18 cellular contexts compared by ENCODE assay signal in the genomic region with DNA sequence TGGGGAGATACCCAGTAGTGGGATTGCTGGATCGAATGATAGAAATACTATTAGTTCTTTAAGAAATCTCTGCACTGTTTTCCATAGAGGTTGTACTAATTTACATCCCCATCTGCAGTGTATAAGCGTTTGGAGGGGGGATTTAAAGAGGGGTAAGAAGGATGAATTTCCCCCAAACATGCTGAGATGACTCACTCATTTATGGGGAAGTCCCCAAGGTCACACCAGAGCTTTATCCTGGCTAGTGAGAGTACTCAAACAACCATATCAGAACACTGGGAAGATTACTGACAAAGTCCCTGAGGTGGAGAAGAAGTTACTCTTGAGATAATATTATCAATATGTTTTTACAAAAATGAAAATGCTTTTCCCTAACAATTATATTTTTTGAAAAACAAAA. TPM values are rescaled to one million over a fixed set of nuclear protein-coding genes. Genes with fewer than 3 reads are reported as not detected.
"Had no signal": no experiment of that assay in that cellular context is flagged by ENCODE, and none has a peak within 500 bp of the region (broad histone marks: within the 10 kb centered on the region; RNA-seq: fewer than 3 reads in every experiment).

No MANE protein-coding gene starts in this region.

- H3K4me3 Mint-ChIP-seq: activated B cell treated with CpG ODN at 0.5 μM for 24 hours; activated CD4-positive, alpha-beta T cell treated with anti-CD3 and anti-CD28 coated beads, Interleukin-2, amount 10 ng/mL, durations not matched to agents 24 days and 14 days; activated naive CD8-positive, alpha-beta T cell treated with anti-CD3 and anti-CD28 coated beads for 36 hours; activated T-cell treated with anti-CD3 and anti-CD28 coated beads, Interleukin-2, amount 50 U/mL, for 72 hours; naive thymus-derived CD8-positive, alpha-beta T cell; stimulated activated naive CD8-positive, alpha-beta T cell treated with anti-CD3 and anti-CD28 coated beads, Interleukin-15, amount 100 ng/mL, for 72 hours had no signal

- H3K36me3 Mint-ChIP-seq: activated naive CD8-positive, alpha-beta T cell treated with anti-CD3 and anti-CD28 coated beads for 36 hours; naive thymus-derived CD8-positive, alpha-beta T cell had no signal

- H3K4me1 Mint-ChIP-seq: activated B cell treated with CpG ODN at 0.5 μM for 24 hours; activated CD4-positive, alpha-beta T cell treated with anti-CD3 and anti-CD28 coated beads, Interleukin-2, amount 10 ng/mL, durations not matched to agents 24 days and 14 days; activated naive CD8-positive, alpha-beta T cell treated with anti-CD3 and anti-CD28 coated beads for 36 hours; naive thymus-derived CD8-positive, alpha-beta T cell; stimulated activated naive CD8-positive, alpha-beta T cell treated with anti-CD3 and anti-CD28 coated beads, Interleukin-15, amount 100 ng/mL, for 72 hours had no signal

- H3K9me3 Mint-ChIP-seq: activated B cell treated with CpG ODN at 0.5 μM for 24 hours; activated CD4-positive, alpha-beta T cell treated with anti-CD3 and anti-CD28 coated beads, Interleukin-2, amount 10 ng/mL, durations not matched to agents 24 days and 14 days; activated T-cell treated with anti-CD3 and anti-CD28 coated beads, Interleukin-2, amount 50 U/mL, for 72 hours had no signal

- H3K27ac Mint-ChIP-seq: activated B cell treated with CpG ODN at 0.5 μM for 24 hours; activated CD4-positive, alpha-beta T cell treated with anti-CD3 and anti-CD28 coated beads, Interleukin-2, amount 10 ng/mL, durations not matched to agents 24 days and 14 days; activated naive CD8-positive, alpha-beta T cell treated with anti-CD3 and anti-CD28 coated beads for 36 hours; activated T-cell treated with anti-CD3 and anti-CD28 coated beads, Interleukin-2, amount 50 U/mL, for 72 hours; naive thymus-derived CD8-positive, alpha-beta T cell; stimulated activated naive CD8-positive, alpha-beta T cell treated with anti-CD3 and anti-CD28 coated beads, Interleukin-15, amount 100 ng/mL, for 72 hours had no signal

- ATAC-seq: activated T-cell treated with anti-CD3 and anti-CD28 coated beads, Interleukin-2, amount 50 U/mL, for 72 hours; heart right ventricle; left lobe of liver; mucosa of descending colon; naive thymus-derived CD8-positive, alpha-beta T cell; stimulated activated naive CD8-positive, alpha-beta T cell treated with anti-CD3 and anti-CD28 coated beads, Interleukin-15, amount 100 ng/mL, for 72 hours; upper lobe of right lung had no signal

- DNase-seq: activated B cell treated with CpG ODN at 0.5 μM for 24 hours; activated CD4-positive, alpha-beta T cell treated with anti-CD3 and anti-CD28 coated beads, Interleukin-2, amount 10 ng/mL, durations not matched to agents 24 days and 14 days; activated gamma-delta T cell treated with Interleukin-2 at 50 U/mL for 16 hours; activated naive CD8-positive, alpha-beta T cell treated with anti-CD3 and anti-CD28 coated beads for 36 hours; activated T-cell treated with anti-CD3 and anti-CD28 coated beads, Interleukin-2, amount 50 U/mL, for 72 hours; brain microvascular endothelial cell; effector memory CD4-positive, alpha-beta T cell; heart right ventricle; islet precursor cell; mucosa of descending colon; naive thymus-derived CD8-positive, alpha-beta T cell; stimulated activated CD4-positive, alpha-beta T cell treated with anti-CD3 and anti-CD28 coated beads, Interleukin-15, amount 100 ng/mL, for 24 hours; stimulated activated CD4-positive, alpha-beta T cell treated with anti-CD3 and anti-CD28 coated beads, Interleukin-4, amount 100 ng/mL, for 24 hours; stimulated activated naive CD8-positive, alpha-beta T cell treated with anti-CD3 and anti-CD28 coated beads, Interleukin-15, amount 100 ng/mL, for 72 hours; testis; upper lobe of right lung had no signal

RNA-seq across cellular contexts. Expression of gene ROS1, which starts 44.0 kb away (rescaled TPM):
- total RNA-seq: activated B cell treated with CpG ODN at 0.5 μM for 24 hours; activated CD4-positive, alpha-beta T cell treated with anti-CD3 and anti-CD28 coated beads, Interleukin-2, amount 10 ng/mL, durations not matched to agents 24 days and 14 days; activated naive CD8-positive, alpha-beta T cell treated with anti-CD3 and anti-CD28 coated beads for 36 hours; activated T-cell treated with anti-CD3 and anti-CD28 coated beads, Interleukin-2, amount 50 U/mL, for 72 hours; frontal cortex; naive thymus-derived CD8-positive, alpha-beta T cell had no signal
